In genomic region chr10:28497313-28498126, GRCh38 we compare ENCODE assay signal across 15 cellular contexts.
"Had no signal": no experiment of that assay in that cellular context is flagged by ENCODE, and none has a peak within 500 bp of the region (broad histone marks: within the 10 kb centered on the region; RNA-seq: fewer than 3 reads in every experiment).

No MANE protein-coding gene starts in this region.

- H3K27ac ChIP-seq: colonic mucosa, heart left ventricle, prostate gland had no signal

- H3K27me3 Mint-ChIP-seq: stimulated activated naive B cell treated with anti-CD40 and anti-IgM and Interleukin-4, amounts not matched to agents 10 μg/mL and 1 μg/mL and 100 μg/mL, for 72 hours; type B pancreatic cell had no signal

- H3K36me3 Mint-ChIP-seq: naive thymus-derived CD8-positive, alpha-beta T cell; stimulated activated naive B cell treated with anti-CD40 and anti-IgM and Interleukin-4, amounts not matched to agents 10 μg/mL and 1 μg/mL and 100 μg/mL, for 72 hours; type B pancreatic cell had no signal

- DNase-seq: colonic mucosa; effector CD4-positive, alpha-beta T cell; endodermal cell; heart left ventricle; hypothalamus; kidney glomerular epithelial cell; mesendoderm; mucosa of descending colon; naive thymus-derived CD8-positive, alpha-beta T cell; stimulated activated CD4-positive, alpha-beta T cell treated with anti-CD3 and anti-CD28 coated beads, Interleukin-2, amount 100 ng/mL, for 24 hours; stimulated activated CD4-positive, alpha-beta T cell treated with anti-CD3 and anti-CD28 coated beads, Interleukin-4, amount 100 ng/mL, for 4 hours; stimulated activated naive B cell treated with anti-CD40 and anti-IgM and Interleukin-4, amounts not matched to agents 10 μg/mL and 1 μg/mL and 100 μg/mL, for 72 hours had no signal

- H3K4me1 ChIP-seq: colonic mucosa, prostate gland had no signal

- H3K4me3 Mint-ChIP-seq: endodermal cell; naive thymus-derived CD8-positive, alpha-beta T cell; stimulated activated naive B cell treated with anti-CD40 and anti-IgM and Interleukin-4, amounts not matched to agents 10 μg/mL and 1 μg/mL and 100 μg/mL, for 72 hours had no signal

- H3K9me3 ChIP-seq: colonic mucosa, heart left ventricle, mucosa of descending colon, prostate gland had no signal

- H3K9me3 Mint-ChIP-seq: stimulated activated naive B cell treated with anti-CD40 and anti-IgM and Interleukin-4, amounts not matched to agents 10 μg/mL and 1 μg/mL and 100 μg/mL, for 72 hours; type B pancreatic cell had no signal

- H3K36me3 ChIP-seq: colonic mucosa, heart left ventricle, prostate gland had no signal

- H3K4me3 ChIP-seq: colonic mucosa, heart left ventricle, mucosa of descending colon, prostate gland had no signal

- ATAC-seq: mucosa of descending colon; naive thymus-derived CD8-positive, alpha-beta T cell; sciatic nerve; stimulated activated naive B cell treated with anti-CD40 and anti-IgM and Interleukin-4, amounts not matched to agents 10 μg/mL and 1 μg/mL and 100 μg/mL, for 72 hours had no signal

- H3K27ac Mint-ChIP-seq: endodermal cell; stimulated activated naive B cell treated with anti-CD40 and anti-IgM and Interleukin-4, amounts not matched to agents 10 μg/mL and 1 μg/mL and 100 μg/mL, for 72 hours had no signal

- H3K27me3 ChIP-seq: colonic mucosa, heart left ventricle had no signal
